ENCODE assay signal across 9 cellular contexts in genomic region chr4:39637572-39638357, GRCh38. TPM values are rescaled to one million over a fixed set of nuclear protein-coding genes. Genes with fewer than 3 reads are reported as not detected.
DNase-seq lines count a peak whose midpoint lies in the region; ATAC-seq, FAIRE-seq and TF ChIP-seq lines count a peak whose summit lies in the region.
"Had no signal": no experiment of that assay in that cellular context is flagged by ENCODE, and none has a peak within 500 bp of the region (broad histone marks: within the 10 kb centered on the region; RNA-seq: fewer than 3 reads in every experiment).

No MANE protein-coding gene starts in this region.

- H3K27me3 ChIP-seq in CD8-positive, alpha-beta T cell (ENCODE audit: insufficient read depth, low read length) = no peaks in the 10 kb centered on the region
- H3K27me3 ChIP-seq in MG63 (no peaks in the 10 kb centered on the region), WERI-Rb-1 (ENCODE audit: insufficient read depth, low read depth, severe bottlenecking) (no peaks in the 10 kb centered on the region), H1 (replicated peaks in 1 of 4; ENCODE audit: control insufficient read depth in 3 of 4, extremely low read depth in 1 of 4, insufficient read depth in 3 of 4, low read length in 3 of 4) (no peaks in the 10 kb centered on the region), stomach (no peaks in the 10 kb centered on the region)

- peak overlapping the region; percentile 19 for H4K5ac ChIP-seq in H1 (ENCODE audit: insufficient read length, low read depth, low read length)

- H4K8ac ChIP-seq in H1 (ENCODE audit: extremely low read depth, insufficient read depth, low read length) = no peak overlapping the region; the same call in 1 of the 2 replicates

- peak overlapping the region; percentile 96 for H3K27ac Mint-ChIP-seq in CD8-positive, alpha-beta T cell

- H3K9me3 Mint-ChIP-seq in CD8-positive, alpha-beta T cell = no peaks in the 10 kb centered on the region

- no peaks in the 10 kb centered on the region for H3K27me3 Mint-ChIP-seq in CD8-positive, alpha-beta T cell (ENCODE audit: low read depth)

- CTCF ChIA-PET in CD8-positive, alpha-beta T cell (lab: Charles Lee) = interaction anchor here (1.1 kb wide), 1 partner anchor 168 kb away, joined by 4 read pairs; no protein-coding TSS in a partner anchor
- CTCF ChIA-PET in H1 (lab: Charles Lee; ENCODE audit: partially characterized antibody) = interaction anchor here (0.9 to 2.3 kb wide), 3 partner anchors 9 to 169 kb away, joined by 3 to 6 read pairs (median 4); no protein-coding TSS in a partner anchor

- DNase-seq in CD8-positive, alpha-beta T cell = peak in 6 of 7 experiments; percentile 3 to 55 (median 20)
- DNase-seq in MG63 (peak; percentile 52), WERI-Rb-1 (peak; percentile 60), H1 (ENCODE audit: low read depth in 1 of 2, low spot score in 2 of 2) (peak in 1 of 2 experiments; percentile 55), medulla oblongata (ENCODE audit: extremely low spot score) (peak; percentile 76), stomach (peak; percentile 66), NCI-H1930 (lab: John Stamatoyannopoulos, UW) (no peak)

- no peak overlapping the region for H2AK5ac ChIP-seq in H1 (ENCODE audit: low read depth, low read length)

- H3K14ac ChIP-seq in H1 (ENCODE audit: insufficient read length) = no peak overlapping the region

- H2BK120ac ChIP-seq in H1 (replicated peaks; ENCODE audit: low read depth, low read length) = peak overlapping the region; percentile 71

- H3K36me3 Mint-ChIP-seq in CD8-positive, alpha-beta T cell = peaks cover 7% of the 10 kb centered on the region

- peaks cover 18% of the 10 kb centered on the region for H3K4me1 ChIP-seq in CD8-positive, alpha-beta T cell (ENCODE audit: insufficient read depth, low read length)
- peaks cover 2 to 19% (median 14%) of the 10 kb centered on the region in 4 experiments; a peak in 6 of 7 replicates for H3K4me1 ChIP-seq in H1 (replicated peaks in 1 of 4; ENCODE audit: control insufficient read depth in 3 of 4, insufficient read depth in 4 of 4, low read length in 3 of 4)
- peaks cover 25 to 50% (median 37%) of the 10 kb centered on the region in 4 donors for H3K4me1 ChIP-seq in stomach

- peak overlapping the region; percentile 90 for H3K4me3 Mint-ChIP-seq in CD8-positive, alpha-beta T cell

- peak overlapping the region; percentile 83 to 84 for H3K4me2 ChIP-seq in H1 (ENCODE audit: insufficient read depth in 1 of 2, low read depth in 2 of 2, low read length in 2 of 2)

- TF ChIP-seq RAD21 in H1 (IDR thresholded peaks at IDR 0.05 in 1 of 2, conservative IDR thresholded peaks at IDR 0.05 in 1 of 2; ENCODE audit: low read depth in 2 of 2, low read length in 2 of 2) = no peak

- H3K36me3 ChIP-seq in CD8-positive, alpha-beta T cell (ENCODE audit: insufficient read depth, low read length) = no peaks in the 10 kb centered on the region
- no peaks in the 10 kb centered on the region for H3K36me3 ChIP-seq in MG63
- peaks cover 2% of the 10 kb centered on the region; the same call in 1 of the 2 replicates for H3K36me3 ChIP-seq in WERI-Rb-1
- H3K36me3 ChIP-seq in H1 (ENCODE audit: control insufficient read depth in 2 of 4, insufficient read depth in 4 of 4, low read length in 3 of 4) = peaks cover 0 to 2% (median 0%) of the 10 kb centered on the region in 4 experiments; a peak in 1 of 8 replicates
- H3K36me3 ChIP-seq in stomach = peaks cover 0 to 10% (median 4%) of the 10 kb centered on the region in 4 donors

- peak; percentile 30 for ATAC-seq in CD8-positive, alpha-beta T cell
- peak; percentile 14 for ATAC-seq in GM21381 (IDR thresholded peaks at IDR 0.05; ENCODE audit: unreplicated experiment)

- TF ChIP-seq EP300 in H1 (IDR thresholded peaks at IDR 0.05; ENCODE audit: borderline replicate concordance in 1 of 2, low read depth in 2 of 2, low read length in 2 of 2) (no peak), stomach (IDR thresholded peaks at IDR 0.05) (no peak)

- H3K23me2 ChIP-seq in H1 (ENCODE audit: low read depth, low read length) = peaks cover 4% of the 10 kb centered on the region; the same call in 1 of the 2 replicates

- peak overlapping the region; percentile 97 for H2BK12ac ChIP-seq in H1 (ENCODE audit: low read depth, low read length)

- peak overlapping the region; percentile 61; the same call in 1 of the 2 replicates for H2BK15ac ChIP-seq in H1 (ENCODE audit: low read length)

- peak overlapping the region; percentile 12 for H4K91ac ChIP-seq in H1 (replicated peaks; ENCODE audit: insufficient read length, low read length)

- H4K20me1 ChIP-seq in H1 (replicated peaks in 1 of 2; ENCODE audit: control insufficient read depth in 1 of 2, insufficient read depth in 2 of 2, low read length in 2 of 2) = no peaks in the 10 kb centered on the region

- H2AFZ ChIP-seq in H1 (ENCODE audit: low read length) = no peak overlapping the region

- peak overlapping the region; percentile 39 for H3K56ac ChIP-seq in H1 (replicated peaks; ENCODE audit: insufficient read length, low read depth, low read length)

- H3K9me3 ChIP-seq in CD8-positive, alpha-beta T cell (ENCODE audit: low read length) = no peaks in the 10 kb centered on the region
- no peaks in the 10 kb centered on the region for H3K9me3 ChIP-seq in MG63
- H3K9me3 ChIP-seq in WERI-Rb-1 (ENCODE audit: severe bottlenecking) = no peaks in the 10 kb centered on the region
- H3K9me3 ChIP-seq in H1 (ENCODE audit: insufficient read depth in 2 of 2, low read depth in 1 of 2, low read length in 1 of 2) = no peaks in the 10 kb centered on the region
- no peaks in the 10 kb centered on the region for H3K9me3 ChIP-seq in stomach

- peaks cover 0 to 32% of the 10 kb centered on the region in 2 experiments; a peak in 3 of 4 replicates for H3K79me2 ChIP-seq in H1 (ENCODE audit: control insufficient read depth in 1 of 2, insufficient read depth in 2 of 2, low read length in 2 of 2)

- 1% methylated on average over 30 of the region's 30 CpGs; no CpG with 5 or more reads in 1 of the 2 experiments for WGBS in H1 (ENCODE audit: extremely low coverage in 1 of 2, insufficient coverage in 1 of 2, insufficient read length in 1 of 2, insufficient replicate concordance in 2 of 2, low coverage in 1 of 2, low lambda C conversion rate in 2 of 2, missing lambda C conversion rate in 1 of 2), 2 experiments
- WGBS in stomach, 5 donors = 0 to 2% (median 1%) methylated on average over 30 of the region's 30 CpGs

- peak; percentile 98 for FAIRE-seq in H1 (lab: Jason Lieb, UNC)
- FAIRE-seq: TTC549 had no signal

- peak overlapping the region; percentile 92 to 97 (median 95) for H3K9ac ChIP-seq in H1 (replicated peaks in 1 of 4; ENCODE audit: extremely low read depth in 1 of 4, low read depth in 3 of 4, low read length in 3 of 4)

- peaks cover 44% of the 10 kb centered on the region for H3K4me1 Mint-ChIP-seq in CD8-positive, alpha-beta T cell (ENCODE audit: low read depth)

- H3K27ac ChIP-seq in CD8-positive, alpha-beta T cell (ENCODE audit: low read depth, low read length) = peak overlapping the region; percentile 63
- H3K27ac ChIP-seq in WERI-Rb-1 (peak overlapping the region; percentile 91), H1 (ENCODE audit: low read depth, low read length) (peak overlapping the region; percentile 98), stomach (peak overlapping the region; percentile 96 to 99 (median 98))

- no peaks in the 10 kb centered on the region; the same call in 1 of the 2 replicates for H3K79me1 ChIP-seq in H1 (ENCODE audit: low read depth, low read length)

- peak overlapping the region; percentile 85; the same call in 1 of the 2 replicates for H3K18ac ChIP-seq in H1 (ENCODE audit: extremely low read depth, low read length)

- H3K4ac ChIP-seq in H1 (replicated peaks; ENCODE audit: insufficient read length, low read depth, low read length) = peak overlapping the region; percentile 17

- peak overlapping the region; percentile 62 for H3K4me3 ChIP-seq in CD8-positive, alpha-beta T cell (ENCODE audit: low read depth, low read length)
- peak overlapping the region; percentile 76 for H3K4me3 ChIP-seq in MG63
- H3K4me3 ChIP-seq in WERI-Rb-1 (ENCODE audit: low read depth, low read length) = peak overlapping the region; percentile 80
- peak overlapping the region; percentile 76 to 89 (median 85) for H3K4me3 ChIP-seq in H1 (ENCODE audit: extremely low read depth in 1 of 4, insufficient read depth in 2 of 4, low read depth in 3 of 4, low read length in 4 of 4)
- H3K4me3 ChIP-seq in stomach = peak overlapping the region; percentile 74 to 92 (median 76)

- POLR2A ChIA-PET in CD8-positive, alpha-beta T cell (lab: Charles Lee) = interaction anchor here (0.6 to 2.8 kb wide), 6 partner anchors 8 to 179 kb away, joined by 3 to 17 read pairs (median 5); partner anchors contain the start of genes LIAS, RPL9, UBE2K and UGDH
- POLR2A ChIA-PET in H1 (lab: Charles Lee; ENCODE audit: partially characterized antibody) = interaction anchor here (0.5 to 4.5 kb wide), 36 partner anchors 8 to 418 kb away, joined by 3 to 34 read pairs (median 4); partner anchors contain the start of genes LIAS, N4BP2, RPL9 and UBE2K

- peak overlapping the region; percentile 93 for H2BK5ac ChIP-seq in H1 (ENCODE audit: low read depth, low read length)

- TF ChIP-seq CTCF in CD8-positive, alpha-beta T cell (IDR thresholded peaks at IDR 0.05) = no peak
- no peak for TF ChIP-seq CTCF in WERI-Rb-1 (IDR thresholded peaks at IDR 0.05; ENCODE audit: low read depth, low read length)
- TF ChIP-seq CTCF in H1 (IDR thresholded peaks at IDR 0.05; ENCODE audit: control extremely low read depth in 1 of 3, insufficient read depth in 1 of 3, low read depth in 1 of 3, low read length in 3 of 3) = no peak
- no peak for TF ChIP-seq CTCF in stomach (IDR thresholded peaks at IDR 0.05)

- TF ChIP-seq POLR2A in H1 (IDR thresholded peaks at IDR 0.05; ENCODE audit: control extremely low read depth in 1 of 2, low read depth in 2 of 2, low read length in 2 of 2) = peak; percentile 76 to 87
- TF ChIP-seq POLR2A in stomach (IDR thresholded peaks at IDR 0.05) = no peak

- H3K23ac ChIP-seq in H1 (ENCODE audit: insufficient read length) = no peak overlapping the region

- intact Hi-C loops in CD8-positive, alpha-beta T cell (cut with DNase I, micrococcal nuclease) = loop anchor here (1.0 to 10.0 kb wide), 7 partner anchors 61 to 455 kb away; partner anchors contain the start of genes UBE2K (in 2 of the 2), UGDH (in 2 of the 2), LIAS (in 1 of the 2) and PDS5A (in 1 of the 2)
- intact Hi-C loops in stomach (cut with DNase I; ENCODE audit: low total_unique reads) = no loop called here

- no peak overlapping the region for H2BK20ac ChIP-seq in H1 (ENCODE audit: low read length)

RNA-seq across cellular contexts. Expression of gene SMIM14, which starts 0.9 kb away (rescaled TPM):
- total RNA-seq in CD8-positive, alpha-beta T cell = 1 to 10 TPM; 1.4 TPM
- 19.0 and 19.5 TPM in 2 replicates for total RNA-seq in MG63 (2014; rRNA removed; shearing (Covaris generic); ENCODE audit: low replicate concordance)
- total RNA-seq in H1 (2021; fragmentation: NEBNext Ultra II Directional; extraction: Animal tissue kit (Norgen Biotek cat#: 25700)) = 26.6 and 29.1 TPM in 2 replicates
- polyA plus RNA-seq in H1 (2011; rRNA removed) (22.6 and 31.0 TPM in 2 replicates), stomach (10 to 100 TPM; 16.4 to 83.6 (median 41.4) TPM)
- polyA plus RNA-seq in H1 (2011; cell fraction: cytosol; rRNA removed) = 35.2 TPM
- polyA plus RNA-seq in H1 (2011; cell fraction: nucleus; rRNA removed) = 10.7 TPM
- 22.4 to 33.7 TPM (median 24.5 TPM) in 4 replicates for polyA plus RNA-seq in H1 (2012, experiment 1 of 2)
- polyA plus RNA-seq in H1 (2012, experiment 2 of 2) = 4.1 TPM
- 9.0 TPM for polyA plus RNA-seq in H1 (2013, experiment 1 of 2)
- polyA plus RNA-seq in H1 (2013, experiment 2 of 2) = 8.0 TPM
- polyA minus RNA-seq in H1 (2011; rRNA and poly(A)+ RNA removed) = 49.5 and 73.5 TPM in 2 replicates
- polyA minus RNA-seq in H1 (2011; cell fraction: cytosol; rRNA and poly(A)+ RNA removed) = 15.8 TPM
- 15.2 TPM for polyA minus RNA-seq in H1 (2011; cell fraction: nucleus; rRNA and poly(A)+ RNA removed)
- 10 to 100 TPM; 11.1 to 72.9 (median 24.0) TPM for total RNA-seq in stomach

Comparison
In these comparisons a context has a peak if more than half of its experiments do, and no peak if none do; other contexts are left out.
1. DNase-seq: peak in CD8-positive, alpha-beta T cell (6 of 7), MG63 (single experiment), WERI-Rb-1 (single experiment), medulla oblongata (single experiment) and stomach (single experiment); none in NCI-H1930 (0 of 2).
2. POLR2A ChIP-seq: peak in H1 (2 of 2); none in stomach (0 of 4).
3. Peak in every context shown above with its lines, with median percentiles within 50 percentile points of each other: H3K27ac ChIP-seq and H3K4me3 ChIP-seq.